19 cellular contexts compared by ENCODE assay signal in genomic region chr4:6699903-6700302, GRCh38. TPM values are rescaled to one million over a fixed set of nuclear protein-coding genes. Genes with fewer than 3 reads are reported as not detected.
A peak's percentile ranks its signal among the peaks of the same experiment; 100 is the strongest.
DNase-seq lines count a peak whose midpoint lies in the region; ATAC-seq and TF ChIP-seq lines count a peak whose summit lies in the region.
"Had no signal": no experiment of that assay in that cellular context is flagged by ENCODE, and none has a peak within 500 bp of the region (broad histone marks: within the 10 kb centered on the region; RNA-seq: fewer than 3 reads in every experiment).

No MANE protein-coding gene starts in this region.

- in situ Hi-C loops in gastrocnemius medialis (cut with MboI; ENCODE audit: low sequenced_read_pairs in 4 of 4): no loop called here

- no peaks in the 10 kb centered on the region for H3K9me3 ChIP-seq in gastrocnemius medialis
- H3K9me3 ChIP-seq: body of pancreas, left lung had no signal

- H3K27me3 Mint-ChIP-seq in activated CD4-positive, alpha-beta T cell treated with anti-CD3 and anti-CD28 coated beads, Interleukin-2, amount 10 ng/mL, durations not matched to agents 24 days and 14 days: no peaks in the 10 kb centered on the region
- H3K27me3 Mint-ChIP-seq in T-cell: no peaks in the 10 kb centered on the region
- H3K27me3 Mint-ChIP-seq in effector memory CD8-positive, alpha-beta T cell: no peaks in the 10 kb centered on the region

- DNase-seq in activated CD4-positive, alpha-beta T cell treated with anti-CD3 and anti-CD28 coated beads, Interleukin-2, amount 10 ng/mL, durations not matched to agents 24 days and 14 days: no peak
- DNase-seq in activated CD4-positive, alpha-beta T cell treated with anti-CD3 and anti-CD28 coated beads for 1 hour: no peak
- DNase-seq in T-cell (no peak), GDM1 (lab: John Stamatoyannopoulos, UW) (no peak), gastrocnemius medialis (no peak)
- no peak for DNase-seq in effector memory CD8-positive, alpha-beta T cell
- DNase-seq: body of pancreas; head of caudate nucleus; IMR-90; left lung; MM.1S; NCI-H146; NCI-H774; OCI-M1; Right ventricle myocardium superior; stimulated activated CD4-positive, alpha-beta T cell treated with anti-CD3 and anti-CD28 coated beads, Interleukin-4, amount 100 ng/mL, for 4 hours had no signal

- no peak for ATAC-seq in T-cell (replicated peaks in 1 of 4)
- ATAC-seq in effector memory CD8-positive, alpha-beta T cell (replicated peaks): no peak
- ATAC-seq in gastrocnemius medialis: no peak
- ATAC-seq: body of pancreas, left lung had no signal

- CTCF ChIA-PET in T-cell (lab: Charles Lee): interaction anchor here (1.0 to 2.1 kb wide), 4 partner anchors 19 to 25 kb away, joined by 3 to 13 read pairs (median 4); a partner anchor contains a TSS

- POLR2A ChIA-PET in T-cell (lab: Charles Lee): interaction anchor here in 1 of 2 donors (0.8 to 1.1 kb wide), 3 partner anchors 17 to 25 kb away, joined by 3 read pairs; no protein-coding TSS in a partner anchor

- peaks cover 14 to 25% of the 10 kb centered on the region in 2 donors for H3K4me1 ChIP-seq in gastrocnemius medialis

- no peak for TF ChIP-seq POLR2A in gastrocnemius medialis (IDR thresholded peaks at IDR 0.05)

- intact Hi-C loops in activated CD4-positive, alpha-beta T cell treated with anti-CD3 and anti-CD28 coated beads, Interleukin-2, amount 10 ng/mL, durations not matched to agents 24 days and 14 days (cut with micrococcal nuclease): no loop called here
- intact Hi-C loops in gastrocnemius medialis (cut with DNase I; ENCODE audit: low total_unique reads): no loop called here

- peak overlapping the region; percentile 85 for H3K27ac Mint-ChIP-seq in activated CD4-positive, alpha-beta T cell treated with anti-CD3 and anti-CD28 coated beads, Interleukin-2, amount 10 ng/mL, durations not matched to agents 24 days and 14 days
- peak overlapping the region; percentile 95 to 97 for H3K27ac Mint-ChIP-seq in T-cell
- H3K27ac Mint-ChIP-seq in effector memory CD8-positive, alpha-beta T cell: peak overlapping the region; percentile 89 to 98
- H3K27ac Mint-ChIP-seq: mesothelial cell of epicardium had no signal

- H3K27me3 ChIP-seq in gastrocnemius medialis: no peaks in the 10 kb centered on the region
- H3K27me3 ChIP-seq: body of pancreas, left lung had no signal

- peaks cover 27% of the 10 kb centered on the region for H3K36me3 Mint-ChIP-seq in activated CD4-positive, alpha-beta T cell treated with anti-CD3 and anti-CD28 coated beads, Interleukin-2, amount 10 ng/mL, durations not matched to agents 24 days and 14 days (ENCODE audit: low read depth)
- H3K36me3 Mint-ChIP-seq in T-cell: peaks cover 34% of the 10 kb centered on the region
- peaks cover 14% of the 10 kb centered on the region for H3K36me3 Mint-ChIP-seq in effector memory CD8-positive, alpha-beta T cell (ENCODE audit: insufficient read depth)

- peaks cover 58% of the 10 kb centered on the region for H3K4me1 Mint-ChIP-seq in activated CD4-positive, alpha-beta T cell treated with anti-CD3 and anti-CD28 coated beads, Interleukin-2, amount 10 ng/mL, durations not matched to agents 24 days and 14 days
- peaks cover 58 to 77% (median 68%) of the 10 kb centered on the region in 3 donors for H3K4me1 Mint-ChIP-seq in T-cell
- peaks cover 54 to 60% of the 10 kb centered on the region in 2 donors for H3K4me1 Mint-ChIP-seq in effector memory CD8-positive, alpha-beta T cell (ENCODE audit: low read depth in 2 of 2)

- H3K4me3 ChIP-seq in gastrocnemius medialis: no peak overlapping the region
- H3K4me3 ChIP-seq: body of pancreas, left lung had no signal

- peaks cover 7% of the 10 kb centered on the region for H3K9me3 Mint-ChIP-seq in activated CD4-positive, alpha-beta T cell treated with anti-CD3 and anti-CD28 coated beads, Interleukin-2, amount 10 ng/mL, durations not matched to agents 24 days and 14 days
- H3K9me3 Mint-ChIP-seq in T-cell: no peaks in the 10 kb centered on the region
- H3K9me3 Mint-ChIP-seq in effector memory CD8-positive, alpha-beta T cell: no peaks in the 10 kb centered on the region

- peak overlapping the region; percentile 28 for H3K4me3 Mint-ChIP-seq in activated CD4-positive, alpha-beta T cell treated with anti-CD3 and anti-CD28 coated beads, Interleukin-2, amount 10 ng/mL, durations not matched to agents 24 days and 14 days
- H3K4me3 Mint-ChIP-seq in T-cell: peak overlapping the region in 2 of 3 donors; percentile 2 to 62
- H3K4me3 Mint-ChIP-seq in effector memory CD8-positive, alpha-beta T cell: peak overlapping the region; percentile 11 to 26
- H3K4me3 Mint-ChIP-seq: mesothelial cell of epicardium had no signal

- TF ChIP-seq CTCF in gastrocnemius medialis (IDR thresholded peaks at IDR 0.05 in 4 of 5, conservative IDR thresholded peaks at IDR 0.05 in 1 of 5): no peak

- H3K36me3 ChIP-seq in gastrocnemius medialis: no peaks in the 10 kb centered on the region

- H3K27ac ChIP-seq in gastrocnemius medialis: no peak overlapping the region
- H3K27ac ChIP-seq: body of pancreas, HL-60, left lung, VCaP had no signal

RNA-seq across cellular contexts. Expression of gene S100P, which starts 6.2 kb away (rescaled TPM):
- total RNA-seq in activated CD4-positive, alpha-beta T cell treated with anti-CD3 and anti-CD28 coated beads, Interleukin-2, amount 10 ng/mL, durations not matched to agents 24 days and 14 days: 2.1 and 2.8 TPM in 2 replicates
- total RNA-seq in T-cell: 1 to 10 TPM in 3 of 5 donors, under 1 TPM in 1, not detected in 1; 0.70 to 3.8 (median 1.9) TPM
- 1 to 10 TPM in 1 of 4 donors, not detected in 3; 1.2 TPM for total RNA-seq in gastrocnemius medialis
- total RNA-seq: IMR-90, Right ventricle myocardium superior had no signal

RNA-seq across cellular contexts. Expression of gene MRFAP1L1, which starts 9.8 kb away (rescaled TPM):
- 51.4 TPM in 2 replicates for total RNA-seq in activated CD4-positive, alpha-beta T cell treated with anti-CD3 and anti-CD28 coated beads, Interleukin-2, amount 10 ng/mL, durations not matched to agents 24 days and 14 days
- total RNA-seq in T-cell: 100 to 1,000 TPM in 3 of 5 donors, 10 to 100 TPM in 2; 28.8 to 121 (median 112) TPM
- 10 to 100 TPM; 43.8 to 54.6 (median 46.9) TPM for total RNA-seq in gastrocnemius medialis

RNA-seq across cellular contexts. Expression of gene BLOC1S4, which starts 16.1 kb away (rescaled TPM):
- total RNA-seq in activated CD4-positive, alpha-beta T cell treated with anti-CD3 and anti-CD28 coated beads, Interleukin-2, amount 10 ng/mL, durations not matched to agents 24 days and 14 days: 20.1 and 21.4 TPM in 2 replicates
- total RNA-seq in T-cell: 10 to 100 TPM; 20.7 to 41.9 (median 36.6) TPM
- 10 to 100 TPM; 15.7 to 25.7 (median 22.3) TPM for total RNA-seq in gastrocnemius medialis

RNA-seq across cellular contexts. Expression of gene MRFAP1, which starts 59.4 kb away (rescaled TPM):
- 122 TPM in 2 replicates for total RNA-seq in activated CD4-positive, alpha-beta T cell treated with anti-CD3 and anti-CD28 coated beads, Interleukin-2, amount 10 ng/mL, durations not matched to agents 24 days and 14 days
- total RNA-seq in T-cell (100 to 1,000 TPM; 138 to 169 (median 138) TPM), gastrocnemius medialis (100 to 1,000 TPM; 180 to 281 (median 206) TPM)
